ENCODE assay signal across 8 cellular contexts in the genomic region with DNA sequence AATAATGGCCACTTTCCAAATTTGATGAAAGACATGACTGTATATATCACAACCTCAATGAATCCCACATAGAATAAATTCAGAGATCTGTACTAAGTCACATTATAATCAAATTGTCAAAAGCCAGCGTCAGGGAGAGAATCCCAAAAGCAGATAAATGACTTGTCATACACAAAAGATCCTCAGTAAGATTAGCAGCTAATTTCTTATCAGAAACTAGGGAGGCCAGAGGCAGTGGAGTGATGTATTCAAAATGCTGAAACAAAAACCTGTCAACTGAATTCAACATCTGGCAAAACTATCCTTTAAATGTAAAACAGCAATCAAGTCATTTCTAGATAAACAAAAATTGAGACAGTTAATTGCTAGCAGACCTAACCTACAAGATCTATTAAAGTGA.
"Had no signal": no experiment of that assay in that cellular context is flagged by ENCODE, and none has a peak within 500 bp of the region (broad histone marks: within the 10 kb centered on the region; RNA-seq: fewer than 3 reads in every experiment).

No MANE protein-coding gene starts in this region.

- ATAC-seq: HepG2 had no signal

- H3K9me3 Mint-ChIP-seq: IgD-negative memory B cell had no signal

- H2AFZ ChIP-seq: GM23248 had no signal

- H3K27ac ChIP-seq: GM23248, HL-60 had no signal

- DNase-seq: GM23248, GOT3, H9, HCEC 1CT, HFFc6 had no signal

- H3K27ac Mint-ChIP-seq: H9, HFFc6, IgD-negative memory B cell had no signal

- H3K4me1 Mint-ChIP-seq: H9 had no signal

- H3K4me3 Mint-ChIP-seq: H9, HFFc6, IgD-negative memory B cell had no signal

- FAIRE-seq: HepG2 had no signal

- H3K4me3 ChIP-seq: GM23248 had no signal

- H3K9ac ChIP-seq: GM23248 had no signal
